17 cellular contexts compared by ENCODE assay signal in the genomic region with DNA sequence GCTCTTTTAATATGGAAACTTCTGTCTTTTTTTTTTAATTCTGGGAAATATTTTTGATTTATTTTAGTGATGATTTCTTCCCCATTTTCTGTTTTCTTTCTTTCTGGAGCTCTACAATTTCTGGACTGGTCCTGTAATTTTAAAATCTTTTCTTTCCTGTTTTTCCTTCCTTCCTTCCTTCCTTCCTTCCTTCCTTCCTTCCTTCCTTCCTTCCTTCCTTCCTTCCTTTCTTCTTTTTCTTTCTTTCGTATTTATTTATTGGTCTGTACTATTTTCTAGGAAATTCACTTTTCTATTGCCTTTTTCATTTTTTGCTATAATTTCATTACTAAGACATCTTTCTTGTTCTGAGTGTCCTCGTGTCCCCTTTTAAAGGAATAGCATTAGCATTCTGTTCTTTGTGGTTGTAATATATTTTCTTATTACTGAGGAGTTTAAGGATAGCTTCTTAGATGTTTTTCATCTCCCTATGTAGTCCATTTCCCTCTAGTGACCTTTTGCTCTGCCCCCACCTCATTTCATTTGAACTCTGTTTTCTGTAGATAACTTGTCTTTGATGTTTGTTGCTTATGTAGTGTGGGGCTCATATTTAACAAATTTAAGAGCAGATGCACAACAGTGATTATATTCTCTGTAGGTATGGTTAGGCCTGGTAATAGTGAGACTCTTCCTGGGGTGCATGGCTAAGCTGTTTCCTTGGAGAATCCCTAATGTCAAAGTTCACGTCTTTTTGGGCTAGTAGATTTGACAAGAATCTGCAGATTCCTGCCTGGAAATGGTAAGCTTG.
"Had no signal": no experiment of that assay in that cellular context is flagged by ENCODE, and none has a peak within 500 bp of the region (broad histone marks: within the 10 kb centered on the region; RNA-seq: fewer than 3 reads in every experiment).

No MANE protein-coding gene starts in this region.

- H3K27me3 ChIP-seq: foreskin keratinocyte, right atrium auricular region, upper lobe of right lung had no signal

- H3K4me1 ChIP-seq: foreskin keratinocyte, lower lobe of right lung, prostate gland, upper lobe of right lung had no signal

- H3K27ac ChIP-seq: epithelial cell of prostate, foreskin keratinocyte, lower lobe of right lung, prostate gland, right atrium auricular region, upper lobe of right lung had no signal

- H3K9me3 ChIP-seq: lower lobe of right lung, prostate gland, right atrium auricular region, upper lobe of right lung had no signal

- DNase-seq: activated CD4-positive, alpha-beta T cell treated with anti-CD3 and anti-CD28 coated beads, Interleukin-2, amount 10 ng/mL, durations not matched to agents 24 days and 14 days; activated CD4-positive, CD25-positive, alpha-beta regulatory T cell; activated CD8-positive, alpha-beta memory T cell treated with anti-CD3 and anti-CD28 coated beads, Interleukin-2, amount 50 U/mL, for 4 hours; effector memory CD4-positive, alpha-beta T cell; foreskin keratinocyte; hippocampal formation; left colon; lower lobe of right lung; T-helper 9 cell; upper lobe of right lung had no signal

- H3K4me3 Mint-ChIP-seq: activated CD4-positive, alpha-beta T cell treated with anti-CD3 and anti-CD28 coated beads, Interleukin-2, amount 10 ng/mL, durations not matched to agents 24 days and 14 days; activated naive CD8-positive, alpha-beta T cell; activated T-helper 1 cell treated with anti-CD3 and anti-CD28 coated beads, Interleukin-12 subunit alpha, Interleukin-12 subunit beta, Interleukin-2, Interleukin-4 antibody, amounts not matched to agents 30 ng/mL and 10 ng/mL and 1 ng/mL, durations not matched to agents 14 hours and 24 hours and 36 hours; nephron had no signal

- H3K4me3 ChIP-seq: lower lobe of right lung, prostate gland, right atrium auricular region, skin epidermis, upper lobe of right lung had no signal

- H3K36me3 ChIP-seq: prostate gland had no signal

- H3K9me3 Mint-ChIP-seq: activated CD4-positive, alpha-beta T cell treated with anti-CD3 and anti-CD28 coated beads, Interleukin-2, amount 10 ng/mL, durations not matched to agents 24 days and 14 days; activated T-helper 1 cell treated with anti-CD3 and anti-CD28 coated beads, Interleukin-12 subunit alpha, Interleukin-12 subunit beta, Interleukin-2, Interleukin-4 antibody, amounts not matched to agents 30 ng/mL and 10 ng/mL and 1 ng/mL, durations not matched to agents 14 hours and 24 hours and 36 hours; nephron had no signal

- ATAC-seq: foreskin keratinocyte, left colon, lower lobe of right lung, upper lobe of right lung had no signal

- H3K27me3 Mint-ChIP-seq: activated CD4-positive, alpha-beta T cell treated with anti-CD3 and anti-CD28 coated beads, Interleukin-2, amount 10 ng/mL, durations not matched to agents 24 days and 14 days; activated naive CD8-positive, alpha-beta T cell had no signal

- H3K4me1 Mint-ChIP-seq: nephron had no signal

- H3K27ac Mint-ChIP-seq: activated CD4-positive, alpha-beta T cell treated with anti-CD3 and anti-CD28 coated beads, Interleukin-2, amount 10 ng/mL, durations not matched to agents 24 days and 14 days; activated naive CD8-positive, alpha-beta T cell; activated T-helper 1 cell treated with anti-CD3 and anti-CD28 coated beads, Interleukin-12 subunit alpha, Interleukin-12 subunit beta, Interleukin-2, Interleukin-4 antibody, amounts not matched to agents 30 ng/mL and 10 ng/mL and 1 ng/mL, durations not matched to agents 14 hours and 24 hours and 36 hours; nephron had no signal
